Comparison of ENCODE assay signal across 8 cellular contexts in the genomic region with DNA sequence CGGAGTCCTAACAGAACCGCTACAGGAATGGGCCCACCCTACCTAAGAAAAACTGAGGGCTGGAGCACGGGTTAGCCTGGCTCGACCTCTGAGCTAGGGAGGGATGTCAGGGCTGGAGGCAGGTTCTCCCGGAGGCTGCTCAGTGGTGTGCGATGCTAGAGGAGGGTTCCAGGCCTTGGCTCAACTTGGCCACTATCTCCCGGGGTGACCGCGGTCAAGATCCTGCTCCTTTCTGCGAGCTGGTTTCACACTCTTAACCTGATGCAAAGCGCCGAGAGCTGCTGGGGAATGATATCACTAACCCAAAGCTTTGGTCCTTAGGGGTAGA. TPM values are rescaled to one million over a fixed set of nuclear protein-coding genes. Genes with fewer than 3 reads are reported as not detected.
DNase-seq lines count a peak whose midpoint lies in the region; ATAC-seq and TF ChIP-seq lines count a peak whose summit lies in the region.

No MANE protein-coding gene starts in this region.

- TF ChIP-seq CTCF in GM13976 (IDR thresholded peaks at IDR 0.05; ENCODE audit: borderline replicate concordance, control extremely low read depth, extremely low read depth, insufficient read depth, missing control alignments), result no peak

- H3K27ac ChIP-seq in HUES6 (ENCODE audit: low read depth, low read length), result peak overlapping the region; percentile 86
- H3K27ac ChIP-seq in cingulate gyrus (ENCODE audit: low read depth, low read length), result peak overlapping the region; percentile 93

- peak overlapping the region; percentile 95 for H3K4me3 ChIP-seq in HUES6 (ENCODE audit: low read depth, low read length)
- H3K4me3 ChIP-seq in mucosa of stomach (ENCODE audit: low read length), result peak overlapping the region; percentile 83

- peak overlapping the region; percentile 96 for H3K9ac ChIP-seq in HUES6 (ENCODE audit: low read length)
- H3K9ac ChIP-seq in mucosa of stomach (ENCODE audit: low read length), result peak overlapping the region; percentile 100

- DNase-seq in GM13976 (ENCODE audit: low spot score), result no peak
- DNase-seq in mucosa of gallbladder (ENCODE audit: low spot score), result no peak
- no peak for DNase-seq in NCI-H1105 treated with DMSO at 0.1 percent for 48 hours (lab: John Stamatoyannopoulos, UW)
- DNase-seq in NOMO-1 treated with dmso at 0.1 percent for 144 hours (lab: John Stamatoyannopoulos, UW; ENCODE audit: unreplicated experiment), result no peak

- H3K9me3 ChIP-seq in HUES6 (ENCODE audit: control insufficient read depth, insufficient read depth, low read depth, low read length), result no peaks in the 10 kb centered on the region
- no peaks in the 10 kb centered on the region for H3K9me3 ChIP-seq in mucosa of stomach (ENCODE audit: control insufficient read depth, low read length)

- H3K36me3 ChIP-seq in HUES6 (ENCODE audit: control insufficient read depth, insufficient read depth, low read length) (peaks cover 5% of the 10 kb centered on the region; the same call in 1 of the 2 replicates), mucosa of stomach (ENCODE audit: control insufficient read depth, insufficient read depth, low read length) (no peaks in the 10 kb centered on the region)

- peak; percentile 19 for ATAC-seq in GM19351 (IDR thresholded peaks at IDR 0.05; ENCODE audit: unreplicated experiment)

- H3K4me1 ChIP-seq in HUES6 (ENCODE audit: control insufficient read depth, insufficient read depth, low read length) (peaks cover 3% of the 10 kb centered on the region; the same call in 1 of the 2 replicates), mucosa of stomach (ENCODE audit: control insufficient read depth, insufficient read depth, low read length) (no peaks in the 10 kb centered on the region)

- H3K27me3 ChIP-seq in HUES6 (ENCODE audit: control insufficient read depth, insufficient read depth, low read length), result no peaks in the 10 kb centered on the region
- no peaks in the 10 kb centered on the region for H3K27me3 ChIP-seq in mucosa of stomach (ENCODE audit: control insufficient read depth, insufficient read depth, low read length)

- in situ Hi-C loops in GM13976 (cut with MboI; ENCODE audit: low sequenced_read_pairs, unreplicated experiment), result no loop called here

RNA-seq across cellular contexts. Expression of a gene that starts 0.3 kb away (rescaled TPM):
- 66.9 TPM for total RNA-seq in mucosa of gallbladder

RNA-seq across cellular contexts. Expression of a gene that starts 58.9 kb away (rescaled TPM):
- 15.7 TPM for total RNA-seq in mucosa of gallbladder
